In genomic region chr1:17891205-17892110, GRCh38 we compare ENCODE assay signal across 2 cellular contexts.
TF ChIP-seq lines count a peak whose summit lies in the region.

No MANE protein-coding gene starts in this region.

TF ChIP-seq in A549, 52 proteins besides CTCF, POLR2A, EP300 and RAD21:
- TF ChIP-seq CEBPB (IDR thresholded peaks at IDR 0.05) (no peak), MAFK (IDR thresholded peaks at IDR 0.05; ENCODE audit: partially characterized antibody) (peak; percentile 19), GATA3 (IDR thresholded peaks at IDR 0.05; ENCODE audit: borderline replicate concordance) (no peak), POLR2AphosphoS2 (conservative IDR thresholded peaks at IDR 0.05; ENCODE audit: low read length) (no peak), HMGXB4 (CRISPR knock-in tag; IDR thresholded peaks at IDR 0.05; ENCODE audit: borderline replicate concordance) (no peak), USF2 (IDR thresholded peaks at IDR 0.05) (no peak), FOXS1 (CRISPR knock-in tag; IDR thresholded peaks at IDR 0.05) (no peak), SMC3 (IDR thresholded peaks at IDR 0.05) (no peak)
TF ChIP-seq in A549: peak in this region for 1.

TF ChIP-seq in IMR-90, 13 proteins besides CTCF, POLR2A, EP300 and RAD21:
- TF ChIP-seq MAFK (IDR thresholded peaks at IDR 0.05; ENCODE audit: low read depth, low read length) (peak; percentile 10; the same call in 1 of the 2 replicates), NFE2L2 (IDR thresholded peaks at IDR 0.05; ENCODE audit: low read depth, low read length) (no peak), RCOR1 (IDR thresholded peaks at IDR 0.05; ENCODE audit: insufficient replicate concordance, low read length) (no peak), CHD1 (IDR thresholded peaks at IDR 0.05; ENCODE audit: low read depth, low read length) (no peak)
